ENCODE assay signal across 9 cellular contexts in the genomic region with DNA sequence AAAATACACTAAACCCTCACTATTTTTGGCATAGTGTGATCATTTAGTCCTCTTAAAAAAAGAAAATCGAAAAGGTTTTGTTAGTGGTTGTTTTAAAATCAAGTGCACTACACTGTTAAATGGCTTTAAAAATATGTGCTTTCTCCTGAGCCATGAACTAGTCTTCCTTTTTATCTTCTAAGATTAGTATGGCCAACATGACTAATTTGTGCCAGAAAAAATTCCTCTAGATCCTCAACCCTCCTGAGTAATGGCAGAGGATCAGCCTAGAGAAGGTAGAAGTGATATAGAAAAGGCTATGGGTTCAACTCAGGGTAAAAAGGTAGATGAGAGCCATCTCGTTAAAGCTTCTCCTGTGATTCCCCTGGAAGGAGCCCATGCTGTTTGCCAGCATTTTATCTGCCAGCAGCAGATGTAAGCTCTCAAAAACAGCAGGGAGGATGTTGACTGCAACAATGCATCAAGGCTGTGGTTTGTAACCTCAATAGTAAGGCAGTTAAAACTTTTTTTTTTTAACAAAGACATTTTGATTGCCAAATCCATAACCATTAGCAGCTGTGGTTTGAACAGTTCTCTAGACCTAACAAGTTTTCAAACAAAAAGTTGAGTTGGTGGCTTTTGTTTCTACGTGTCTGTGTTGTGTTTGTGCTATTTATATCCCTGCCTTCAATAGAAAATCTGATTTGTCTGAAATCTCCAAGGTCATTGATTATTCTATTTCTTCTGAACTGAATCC.
A peak's percentile ranks its signal among the peaks of the same experiment; 100 is the strongest.
DNase-seq lines count a peak whose midpoint lies in the region; ATAC-seq lines count a peak whose summit lies in the region.
"Had no signal": no experiment of that assay in that cellular context is flagged by ENCODE, and none has a peak within 500 bp of the region (broad histone marks: within the 10 kb centered on the region; RNA-seq: fewer than 3 reads in every experiment).

No MANE protein-coding gene starts in this region.

- H3K4me3 ChIP-seq in skeletal muscle cell (ENCODE audit: low read depth, low read length), result no peak overlapping the region
- H3K4me3 ChIP-seq: upper lobe of left lung had no signal

- ATAC-seq in GM18511 (IDR thresholded peaks at IDR 0.05; ENCODE audit: unreplicated experiment), result no peak
- no peak for ATAC-seq in GM18858 (IDR thresholded peaks at IDR 0.05; ENCODE audit: unreplicated experiment)

- DNase-seq in activated naive CD4-positive, alpha-beta T cell treated with Interleukin-2 at 50 U/mL for 16 hours, result peak; percentile 16
- no peak for DNase-seq in activated naive CD4-positive, alpha-beta T cell treated with anti-CD3 and anti-CD28 coated beads, Interleukin-2, amount 50 U/mL, for 16 hours
- DNase-seq in NCI-H2227 (lab: John Stamatoyannopoulos, UW; ENCODE audit: unreplicated experiment) (peak; percentile 64), foreskin melanocyte (peak; percentile 15), skeletal muscle cell (ENCODE audit: low read depth) (peak; percentile 76)
- peak; percentile 42 for DNase-seq in activated T-cell treated with anti-CD3 and anti-CD28 coated beads, Interleukin-2, amount 50 U/mL, for 1 hour
